In genomic region chr14:52791204-52792096, GRCh38 we compare ENCODE assay signal across 1 cellular context.
TF ChIP-seq lines count a peak whose summit lies in the region.

TSS of gene GNPNAT1 (minus strand) at chr14:52791607. CDS start at chr14:52784650, 6,957 bp downstream.

TF ChIP-seq in HepG2, 621 proteins besides CTCF, POLR2A, EP300 and RAD21 (continued from another document and continues in another):
- TF ChIP-seq NFAT5 (CRISPR knock-in tag; IDR thresholded peaks at IDR 0.05) (peak; percentile 76; the same call in 1 of the 2 replicates), ZNF350 (CRISPR knock-in tag; IDR thresholded peaks at IDR 0.05; ENCODE audit: borderline replicate concordance, low read depth) (peak; percentile 68), ZNF775 (CRISPR knock-in tag; IDR thresholded peaks at IDR 0.05; ENCODE audit: borderline replicate concordance) (no peak; the same call in 1 of the 2 replicates), ZKSCAN8 (CRISPR knock-in tag; IDR thresholded peaks at IDR 0.05; ENCODE audit: borderline replicate concordance) (peak; percentile 33; the same call in 1 of the 2 replicates), ZNF431 (CRISPR knock-in tag; IDR thresholded peaks at IDR 0.05; ENCODE audit: borderline replicate concordance, low read depth) (peak; percentile 79; the same call in 1 of the 2 replicates), PRMT3 (CRISPR knock-in tag; IDR thresholded peaks at IDR 0.05; ENCODE audit: borderline replicate concordance, low read depth) (no peak), RBFOX2 (IDR thresholded peaks at IDR 0.05; ENCODE audit: low read depth, low read length) (peak; percentile 94), ZBTB38 (CRISPR knock-in tag; IDR thresholded peaks at IDR 0.05) (peak; percentile 58), THAP11 (CRISPR knock-in tag; IDR thresholded peaks at IDR 0.05) (peak; percentile 73), HMG20A (CRISPR knock-in tag; IDR thresholded peaks at IDR 0.05; ENCODE audit: borderline replicate concordance) (no peak), TERF1 (CRISPR knock-in tag; IDR thresholded peaks at IDR 0.05) (no peak; the same call in 1 of the 2 replicates), FOXO1 (CRISPR knock-in tag; IDR thresholded peaks at IDR 0.05) (peak; percentile 49), ZNF30 (CRISPR knock-in tag; IDR thresholded peaks at IDR 0.05) (0 out of 2 replicates have a peak, but pooled peaks have one; percentile 78), ZC3H4 (CRISPR knock-in tag; IDR thresholded peaks at IDR 0.05; ENCODE audit: borderline replicate concordance) (no peak), SOX6 (IDR thresholded peaks at IDR 0.05) (no peak), SOX6 (CRISPR knock-in tag; IDR thresholded peaks at IDR 0.05) (peak; percentile 29), RFXAP (CRISPR knock-in tag; IDR thresholded peaks at IDR 0.05; ENCODE audit: borderline replicate concordance) (peak; percentile 52; the same call in 1 of the 2 replicates), RARG (CRISPR knock-in tag; IDR thresholded peaks at IDR 0.05; ENCODE audit: low read depth) (no peak), ADNP (CRISPR knock-in tag; IDR thresholded peaks at IDR 0.05) (no peak), ZNF878 (CRISPR knock-in tag; IDR thresholded peaks at IDR 0.05) (no peak; the same call in none of the 2 replicates), HIC2 (CRISPR knock-in tag; IDR thresholded peaks at IDR 0.05; ENCODE audit: low read depth) (peak; percentile 65), ZNF709 (CRISPR knock-in tag; IDR thresholded peaks at IDR 0.05) (peak; percentile 58), RBM39 (IDR thresholded peaks at IDR 0.05; ENCODE audit: low read depth, low read length, poor library complexity, severe bottlenecking) (no peak), ZNF205 (CRISPR knock-in tag; IDR thresholded peaks at IDR 0.05) (peak; percentile 55), SRSF9 (IDR thresholded peaks at IDR 0.05; ENCODE audit: borderline replicate concordance, insufficient read depth, low read depth, low read length, poor library complexity, severe bottlenecking) (no peak), KLF6 (CRISPR knock-in tag; IDR thresholded peaks at IDR 0.05) (peak; percentile 71; the same call in 1 of the 2 replicates), ZNF605 (CRISPR knock-in tag; IDR thresholded peaks at IDR 0.05) (peak; percentile 85), HHEX (CRISPR knock-in tag; IDR thresholded peaks at IDR 0.05) (no peak), SRSF1 (optimal IDR thresholded peaks at IDR 0.05; ENCODE audit: low read depth, low read length) (no peak), THRA (CRISPR knock-in tag; IDR thresholded peaks at IDR 0.05; ENCODE audit: borderline replicate concordance) (peak; percentile 54; the same call in 1 of the 2 replicates), ZNF761 (CRISPR knock-in tag; conservative IDR thresholded peaks at IDR 0.05) (peak; percentile 62; the same call in 1 of the 2 replicates), SRY (CRISPR knock-in tag; IDR thresholded peaks at IDR 0.05) (peak; percentile 82), NR0B2 (CRISPR knock-in tag; IDR thresholded peaks at IDR 0.05) (peak; percentile 71; the same call in 1 of the 2 replicates), PHF21A (CRISPR knock-in tag; IDR thresholded peaks at IDR 0.05) (peak; percentile 27; the same call in 1 of the 2 replicates), ISL2 (CRISPR knock-in tag; IDR thresholded peaks at IDR 0.05) (peak; percentile 62), KAT2B (IDR thresholded peaks at IDR 0.05; ENCODE audit: borderline replicate concordance, low read depth, low read length) (no peak), HNRNPH1 (optimal IDR thresholded peaks at IDR 0.05; ENCODE audit: low read depth, low read length) (no peak)
- TF ChIP-seq, protein P1, sequence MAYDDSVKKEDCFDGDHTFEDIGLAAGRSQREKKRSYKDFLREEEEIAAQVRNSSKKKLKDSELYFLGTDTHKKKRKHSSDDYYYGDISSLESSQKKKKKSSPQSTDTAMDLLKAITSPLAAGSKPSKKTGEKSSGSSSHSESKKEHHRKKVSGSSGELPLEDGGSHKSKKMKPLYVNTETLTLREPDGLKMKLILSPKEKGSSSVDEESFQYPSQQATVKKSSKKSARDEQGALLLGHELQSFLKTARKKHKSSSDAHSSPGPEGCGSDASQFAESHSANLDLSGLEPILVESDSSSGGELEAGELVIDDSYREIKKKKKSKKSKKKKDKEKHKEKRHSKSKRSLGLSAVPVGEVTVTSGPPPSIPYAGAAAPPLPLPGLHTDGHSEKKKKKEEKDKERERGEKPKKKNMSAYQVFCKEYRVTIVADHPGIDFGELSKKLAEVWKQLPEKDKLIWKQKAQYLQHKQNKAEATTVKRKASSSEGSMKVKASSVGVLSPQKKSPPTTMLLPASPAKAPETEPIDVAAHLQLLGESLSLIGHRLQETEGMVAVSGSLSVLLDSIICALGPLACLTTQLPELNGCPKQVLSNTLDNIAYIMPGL (CRISPR knock-in tag; IDR thresholded peaks at IDR 0.05; ENCODE audit: borderline replicate concordance in 1 of 2, low read depth in 1 of 2): peak; percentile 80 to 85; a peak in 3 of 4 replicates
- TF ChIP-seq, protein P2, sequence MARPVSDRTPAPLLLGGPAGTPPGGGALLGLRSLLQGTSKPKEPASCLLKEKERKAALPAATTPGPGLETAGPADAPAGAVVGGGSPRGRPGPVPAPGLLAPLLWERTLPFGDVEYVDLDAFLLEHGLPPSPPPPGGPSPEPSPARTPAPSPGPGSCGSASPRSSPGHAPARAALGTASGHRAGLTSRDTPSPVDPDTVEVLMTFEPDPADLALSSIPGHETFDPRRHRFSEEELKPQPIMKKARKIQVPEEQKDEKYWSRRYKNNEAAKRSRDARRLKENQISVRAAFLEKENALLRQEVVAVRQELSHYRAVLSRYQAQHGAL (CRISPR knock-in tag; IDR thresholded peaks at IDR 0.05; ENCODE audit: not compliant biosample characterization): no peak
- TF ChIP-seq, protein P3, sequence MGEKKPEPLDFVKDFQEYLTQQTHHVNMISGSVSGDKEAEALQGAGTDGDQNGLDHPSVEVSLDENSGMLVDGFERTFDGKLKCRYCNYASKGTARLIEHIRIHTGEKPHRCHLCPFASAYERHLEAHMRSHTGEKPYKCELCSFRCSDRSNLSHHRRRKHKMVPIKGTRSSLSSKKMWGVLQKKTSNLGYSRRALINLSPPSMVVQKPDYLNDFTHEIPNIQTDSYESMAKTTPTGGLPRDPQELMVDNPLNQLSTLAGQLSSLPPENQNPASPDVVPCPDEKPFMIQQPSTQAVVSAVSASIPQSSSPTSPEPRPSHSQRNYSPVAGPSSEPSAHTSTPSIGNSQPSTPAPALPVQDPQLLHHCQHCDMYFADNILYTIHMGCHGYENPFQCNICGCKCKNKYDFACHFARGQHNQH (CRISPR knock-in tag; IDR thresholded peaks at IDR 0.05): peak; percentile 59; the same call in 1 of the 2 replicates
- TF ChIP-seq, protein P4, sequence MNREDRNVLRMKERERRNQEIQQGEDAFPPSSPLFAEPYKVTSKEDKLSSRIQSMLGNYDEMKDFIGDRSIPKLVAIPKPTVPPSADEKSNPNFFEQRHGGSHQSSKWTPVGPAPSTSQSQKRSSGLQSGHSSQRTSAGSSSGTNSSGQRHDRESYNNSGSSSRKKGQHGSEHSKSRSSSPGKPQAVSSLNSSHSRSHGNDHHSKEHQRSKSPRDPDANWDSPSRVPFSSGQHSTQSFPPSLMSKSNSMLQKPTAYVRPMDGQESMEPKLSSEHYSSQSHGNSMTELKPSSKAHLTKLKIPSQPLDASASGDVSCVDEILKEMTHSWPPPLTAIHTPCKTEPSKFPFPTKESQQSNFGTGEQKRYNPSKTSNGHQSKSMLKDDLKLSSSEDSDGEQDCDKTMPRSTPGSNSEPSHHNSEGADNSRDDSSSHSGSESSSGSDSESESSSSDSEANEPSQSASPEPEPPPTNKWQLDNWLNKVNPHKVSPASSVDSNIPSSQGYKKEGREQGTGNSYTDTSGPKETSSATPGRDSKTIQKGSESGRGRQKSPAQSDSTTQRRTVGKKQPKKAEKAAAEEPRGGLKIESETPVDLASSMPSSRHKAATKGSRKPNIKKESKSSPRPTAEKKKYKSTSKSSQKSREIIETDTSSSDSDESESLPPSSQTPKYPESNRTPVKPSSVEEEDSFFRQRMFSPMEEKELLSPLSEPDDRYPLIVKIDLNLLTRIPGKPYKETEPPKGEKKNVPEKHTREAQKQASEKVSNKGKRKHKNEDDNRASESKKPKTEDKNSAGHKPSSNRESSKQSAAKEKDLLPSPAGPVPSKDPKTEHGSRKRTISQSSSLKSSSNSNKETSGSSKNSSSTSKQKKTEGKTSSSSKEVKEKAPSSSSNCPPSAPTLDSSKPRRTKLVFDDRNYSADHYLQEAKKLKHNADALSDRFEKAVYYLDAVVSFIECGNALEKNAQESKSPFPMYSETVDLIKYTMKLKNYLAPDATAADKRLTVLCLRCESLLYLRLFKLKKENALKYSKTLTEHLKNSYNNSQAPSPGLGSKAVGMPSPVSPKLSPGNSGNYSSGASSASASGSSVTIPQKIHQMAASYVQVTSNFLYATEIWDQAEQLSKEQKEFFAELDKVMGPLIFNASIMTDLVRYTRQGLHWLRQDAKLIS (CRISPR knock-in tag; IDR thresholded peaks at IDR 0.05): no peak; the same call in 1 of the 2 replicates
- TF ChIP-seq, protein P5, sequence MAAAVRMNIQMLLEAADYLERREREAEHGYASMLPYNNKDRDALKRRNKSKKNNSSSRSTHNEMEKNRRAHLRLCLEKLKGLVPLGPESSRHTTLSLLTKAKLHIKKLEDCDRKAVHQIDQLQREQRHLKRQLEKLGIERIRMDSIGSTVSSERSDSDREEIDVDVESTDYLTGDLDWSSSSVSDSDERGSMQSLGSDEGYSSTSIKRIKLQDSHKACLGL (CRISPR knock-in tag; IDR thresholded peaks at IDR 0.05): peak; percentile 91
